In the genomic region with DNA sequence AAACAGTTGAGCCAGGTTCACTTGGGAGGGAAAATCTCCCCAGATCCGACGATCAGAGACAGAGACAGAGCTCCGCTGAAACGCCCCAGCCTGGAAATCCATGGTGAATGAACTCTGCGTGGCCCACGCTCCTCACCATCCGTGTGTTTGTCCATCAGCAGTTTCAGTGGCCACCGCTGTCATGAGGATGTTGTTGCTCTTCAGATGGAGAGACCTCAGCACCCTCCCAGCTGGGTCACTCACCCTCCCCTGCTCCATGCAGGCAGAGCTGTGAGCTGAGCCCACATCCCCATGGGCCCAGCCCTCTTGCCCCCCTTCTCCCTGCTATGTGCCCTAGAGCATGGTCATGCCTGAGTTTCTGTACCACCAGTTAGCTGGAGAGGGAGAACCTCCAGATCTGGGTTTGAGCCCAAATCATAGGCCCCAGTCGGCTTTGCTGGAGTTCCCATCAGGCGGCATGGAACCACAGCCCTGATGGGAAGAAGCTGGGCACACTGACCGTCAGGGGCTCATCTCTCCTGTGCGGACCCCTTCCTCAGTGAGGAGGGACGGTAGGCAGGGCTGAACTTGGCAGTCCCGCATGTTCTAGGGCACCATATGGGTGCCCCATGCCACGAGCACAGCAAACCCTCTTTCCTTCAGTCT, we compare ENCODE assay signal across 2 cellular contexts.
TF ChIP-seq lines count a peak whose summit lies in the region.

No MANE protein-coding gene starts in this region.

TF ChIP-seq in HepG2, 621 proteins besides CTCF, POLR2A, EP300 and RAD21 (continued from another document):
- TF ChIP-seq NKX3-1 (CRISPR knock-in tag; IDR thresholded peaks at IDR 0.05) (no peak), KDM6A (CRISPR knock-in tag; IDR thresholded peaks at IDR 0.05; ENCODE audit: low read depth) (no peak), TAF15 (IDR thresholded peaks at IDR 0.05; ENCODE audit: low read depth, low read length, poor library complexity, severe bottlenecking) (no peak), ZSCAN31 (CRISPR knock-in tag; IDR thresholded peaks at IDR 0.05; ENCODE audit: low read depth) (no peak), RARG (CRISPR knock-in tag; IDR thresholded peaks at IDR 0.05; ENCODE audit: low read depth) (no peak), ZSCAN20 (CRISPR knock-in tag; IDR thresholded peaks at IDR 0.05; ENCODE audit: borderline replicate concordance) (no peak)
- TF ChIP-seq, protein P1, sequence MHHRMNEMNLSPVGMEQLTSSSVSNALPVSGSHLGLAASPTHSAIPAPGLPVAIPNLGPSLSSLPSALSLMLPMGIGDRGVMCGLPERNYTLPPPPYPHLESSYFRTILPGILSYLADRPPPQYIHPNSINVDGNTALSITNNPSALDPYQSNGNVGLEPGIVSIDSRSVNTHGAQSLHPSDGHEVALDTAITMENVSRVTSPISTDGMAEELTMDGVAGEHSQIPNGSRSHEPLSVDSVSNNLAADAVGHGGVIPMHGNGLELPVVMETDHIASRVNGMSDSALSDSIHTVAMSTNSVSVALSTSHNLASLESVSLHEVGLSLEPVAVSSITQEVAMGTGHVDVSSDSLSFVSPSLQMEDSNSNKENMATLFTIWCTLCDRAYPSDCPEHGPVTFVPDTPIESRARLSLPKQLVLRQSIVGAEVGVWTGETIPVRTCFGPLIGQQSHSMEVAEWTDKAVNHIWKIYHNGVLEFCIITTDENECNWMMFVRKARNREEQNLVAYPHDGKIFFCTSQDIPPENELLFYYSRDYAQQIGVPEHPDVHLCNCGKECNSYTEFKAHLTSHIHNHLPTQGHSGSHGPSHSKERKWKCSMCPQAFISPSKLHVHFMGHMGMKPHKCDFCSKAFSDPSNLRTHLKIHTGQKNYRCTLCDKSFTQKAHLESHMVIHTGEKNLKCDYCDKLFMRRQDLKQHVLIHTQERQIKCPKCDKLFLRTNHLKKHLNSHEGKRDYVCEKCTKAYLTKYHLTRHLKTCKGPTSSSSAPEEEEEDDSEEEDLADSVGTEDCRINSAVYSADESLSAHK (CRISPR knock-in tag; IDR thresholded peaks at IDR 0.05; ENCODE audit: borderline replicate concordance): no peak
- TF ChIP-seq, protein P2, sequence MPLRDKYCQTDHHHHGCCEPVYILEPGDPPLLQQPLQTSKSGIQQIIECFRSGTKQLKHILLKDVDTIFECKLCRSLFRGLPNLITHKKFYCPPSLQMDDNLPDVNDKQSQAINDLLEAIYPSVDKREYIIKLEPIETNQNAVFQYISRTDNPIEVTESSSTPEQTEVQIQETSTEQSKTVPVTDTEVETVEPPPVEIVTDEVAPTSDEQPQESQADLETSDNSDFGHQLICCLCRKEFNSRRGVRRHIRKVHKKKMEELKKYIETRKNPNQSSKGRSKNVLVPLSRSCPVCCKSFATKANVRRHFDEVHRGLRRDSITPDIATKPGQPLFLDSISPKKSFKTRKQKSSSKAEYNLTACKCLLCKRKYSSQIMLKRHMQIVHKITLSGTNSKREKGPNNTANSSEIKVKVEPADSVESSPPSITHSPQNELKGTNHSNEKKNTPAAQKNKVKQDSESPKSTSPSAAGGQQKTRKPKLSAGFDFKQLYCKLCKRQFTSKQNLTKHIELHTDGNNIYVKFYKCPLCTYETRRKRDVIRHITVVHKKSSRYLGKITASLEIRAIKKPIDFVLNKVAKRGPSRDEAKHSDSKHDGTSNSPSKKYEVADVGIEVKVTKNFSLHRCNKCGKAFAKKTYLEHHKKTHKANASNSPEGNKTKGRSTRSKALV (CRISPR knock-in tag; IDR thresholded peaks at IDR 0.05): no peak

TF ChIP-seq in WTC11, 78 proteins besides CTCF, POLR2A, EP300 and RAD21 (continued from another document):
- TF ChIP-seq, protein P3, sequence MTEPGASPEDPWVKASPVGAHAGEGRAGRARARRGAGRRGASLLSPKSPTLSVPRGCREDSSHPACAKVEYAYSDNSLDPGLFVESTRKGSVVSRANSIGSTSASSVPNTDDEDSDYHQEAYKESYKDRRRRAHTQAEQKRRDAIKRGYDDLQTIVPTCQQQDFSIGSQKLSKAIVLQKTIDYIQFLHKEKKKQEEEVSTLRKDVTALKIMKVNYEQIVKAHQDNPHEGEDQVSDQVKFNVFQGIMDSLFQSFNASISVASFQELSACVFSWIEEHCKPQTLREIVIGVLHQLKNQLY (CRISPR knock-in tag; IDR thresholded peaks at IDR 0.05): no peak
- TF ChIP-seq, protein P4, sequence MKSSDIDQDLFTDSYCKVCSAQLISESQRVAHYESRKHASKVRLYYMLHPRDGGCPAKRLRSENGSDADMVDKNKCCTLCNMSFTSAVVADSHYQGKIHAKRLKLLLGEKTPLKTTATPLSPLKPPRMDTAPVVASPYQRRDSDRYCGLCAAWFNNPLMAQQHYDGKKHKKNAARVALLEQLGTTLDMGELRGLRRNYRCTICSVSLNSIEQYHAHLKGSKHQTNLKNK (CRISPR knock-in tag; IDR thresholded peaks at IDR 0.05): no peak
- no peak for TF ChIP-seq ZNF263 (CRISPR knock-in tag; IDR thresholded peaks at IDR 0.05; ENCODE audit: low read depth)
- TF ChIP-seq, protein P5, sequence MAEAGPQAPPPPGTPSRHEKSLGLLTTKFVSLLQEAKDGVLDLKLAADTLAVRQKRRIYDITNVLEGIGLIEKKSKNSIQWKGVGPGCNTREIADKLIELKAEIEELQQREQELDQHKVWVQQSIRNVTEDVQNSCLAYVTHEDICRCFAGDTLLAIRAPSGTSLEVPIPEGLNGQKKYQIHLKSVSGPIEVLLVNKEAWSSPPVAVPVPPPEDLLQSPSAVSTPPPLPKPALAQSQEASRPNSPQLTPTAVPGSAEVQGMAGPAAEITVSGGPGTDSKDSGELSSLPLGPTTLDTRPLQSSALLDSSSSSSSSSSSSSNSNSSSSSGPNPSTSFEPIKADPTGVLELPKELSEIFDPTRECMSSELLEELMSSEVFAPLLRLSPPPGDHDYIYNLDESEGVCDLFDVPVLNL (CRISPR knock-in tag; IDR thresholded peaks at IDR 0.05; ENCODE audit: borderline replicate concordance, low read depth): no peak
- TF ChIP-seq, protein P6, sequence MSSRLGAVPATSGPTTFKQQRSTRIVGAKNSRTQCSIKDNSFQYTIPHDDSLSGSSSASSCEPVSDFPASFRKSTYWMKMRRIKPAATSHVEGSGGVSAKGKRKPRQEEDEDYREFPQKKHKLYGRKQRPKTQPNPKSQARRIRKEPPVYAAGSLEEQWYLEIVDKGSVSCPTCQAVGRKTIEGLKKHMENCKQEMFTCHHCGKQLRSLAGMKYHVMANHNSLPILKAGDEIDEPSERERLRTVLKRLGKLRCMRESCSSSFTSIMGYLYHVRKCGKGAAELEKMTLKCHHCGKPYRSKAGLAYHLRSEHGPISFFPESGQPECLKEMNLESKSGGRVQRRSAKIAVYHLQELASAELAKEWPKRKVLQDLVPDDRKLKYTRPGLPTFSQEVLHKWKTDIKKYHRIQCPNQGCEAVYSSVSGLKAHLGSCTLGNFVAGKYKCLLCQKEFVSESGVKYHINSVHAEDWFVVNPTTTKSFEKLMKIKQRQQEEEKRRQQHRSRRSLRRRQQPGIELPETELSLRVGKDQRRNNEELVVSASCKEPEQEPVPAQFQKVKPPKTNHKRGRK (CRISPR knock-in tag; IDR thresholded peaks at IDR 0.05; ENCODE audit: borderline replicate concordance): no peak
- TF ChIP-seq, protein P7, sequence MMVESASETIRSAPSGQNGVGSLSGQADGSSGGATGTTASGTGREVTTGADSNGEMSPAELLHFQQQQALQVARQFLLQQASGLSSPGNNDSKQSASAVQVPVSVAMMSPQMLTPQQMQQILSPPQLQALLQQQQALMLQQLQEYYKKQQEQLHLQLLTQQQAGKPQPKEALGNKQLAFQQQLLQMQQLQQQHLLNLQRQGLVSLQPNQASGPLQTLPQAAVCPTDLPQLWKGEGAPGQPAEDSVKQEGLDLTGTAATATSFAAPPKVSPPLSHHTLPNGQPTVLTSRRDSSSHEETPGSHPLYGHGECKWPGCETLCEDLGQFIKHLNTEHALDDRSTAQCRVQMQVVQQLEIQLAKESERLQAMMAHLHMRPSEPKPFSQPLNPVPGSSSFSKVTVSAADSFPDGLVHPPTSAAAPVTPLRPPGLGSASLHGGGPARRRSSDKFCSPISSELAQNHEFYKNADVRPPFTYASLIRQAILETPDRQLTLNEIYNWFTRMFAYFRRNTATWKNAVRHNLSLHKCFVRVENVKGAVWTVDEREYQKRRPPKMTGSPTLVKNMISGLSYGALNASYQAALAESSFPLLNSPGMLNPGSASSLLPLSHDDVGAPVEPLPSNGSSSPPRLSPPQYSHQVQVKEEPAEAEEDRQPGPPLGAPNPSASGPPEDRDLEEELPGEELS (CRISPR knock-in tag; IDR thresholded peaks at IDR 0.05): no peak
